In the genomic region with DNA sequence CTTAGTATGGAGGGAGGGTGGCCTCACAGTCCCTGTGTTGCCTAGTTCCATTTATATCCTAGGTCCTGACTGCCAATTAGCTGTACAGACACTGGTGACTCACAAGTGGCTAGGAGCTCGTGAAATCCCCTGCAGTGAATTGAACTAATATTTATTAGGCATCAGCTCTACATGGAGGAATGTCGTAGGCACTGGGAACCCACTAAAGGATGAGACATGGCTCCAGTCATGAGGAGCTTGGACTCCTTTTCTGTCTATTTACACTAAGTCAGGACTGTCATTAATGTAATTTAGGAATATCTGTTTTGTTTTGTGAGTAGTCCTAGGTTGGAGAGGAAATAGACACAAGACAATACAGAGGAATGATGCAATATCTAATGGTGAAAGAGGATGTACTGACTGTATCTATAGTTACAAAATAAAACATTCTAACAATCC, we compare ENCODE assay signal across 11 cellular contexts.
A peak's percentile ranks its signal among the peaks of the same experiment; 100 is the strongest.
DNase-seq lines count a peak whose midpoint lies in the region; ATAC-seq and TF ChIP-seq lines count a peak whose summit lies in the region.
"Had no signal": no experiment of that assay in that cellular context is flagged by ENCODE, and none has a peak within 500 bp of the region (broad histone marks: within the 10 kb centered on the region; RNA-seq: fewer than 3 reads in every experiment).

No MANE protein-coding gene starts in this region.

- TF ChIP-seq CTCF in psoas muscle (IDR thresholded peaks at IDR 0.05): no peak
- no peak for TF ChIP-seq CTCF in CD4-positive, alpha-beta T cell (IDR thresholded peaks at IDR 0.05)

- no peaks in the 10 kb centered on the region for H3K36me3 ChIP-seq in GM23248 (ENCODE audit: low read depth)
- no peaks in the 10 kb centered on the region for H3K36me3 ChIP-seq in psoas muscle (ENCODE audit: insufficient read depth in 1 of 2, low read depth in 1 of 2)

- no peak overlapping the region for H3K4me3 ChIP-seq in GM23248
- H3K4me3 ChIP-seq in psoas muscle: peak overlapping the region; percentile 48

- intact Hi-C loops in psoas muscle (cut with DNase I): no loop called here
- intact Hi-C loops in CD4-positive, alpha-beta T cell (cut with DNase I, micrococcal nuclease): no loop called here

- DNase-seq in GM23248 (peak; percentile 86), SIG-M5 (lab: John Stamatoyannopoulos, UW) (peak; percentile 45), fibroblast of peridontal ligament (ENCODE audit: extremely low read depth) (peak; percentile 35), psoas muscle (no peak), NCI-H2029 treated with DMSO at 0.1 percent for 48 hours (lab: John Stamatoyannopoulos, UW) (no peak), DMS 273 treated with DMSO at 0.1 percent for 48 hours (lab: John Stamatoyannopoulos, UW) (no peak), NCI-H446 (lab: John Stamatoyannopoulos, UW) (no peak)
- no peak for DNase-seq in CD4-positive, alpha-beta T cell
- DNase-seq: activated CD8-positive, alpha-beta memory T cell treated with anti-CD3 and anti-CD28 coated beads for 24 hours; caudate nucleus; MM.1S had no signal

- in situ Hi-C loops in GM23248 (cut with MboI): no loop called here

- H3K9ac ChIP-seq in GM23248: peak overlapping the region; percentile 69

- H3K27ac Mint-ChIP-seq in CD4-positive, alpha-beta T cell: no peak overlapping the region

- no peaks in the 10 kb centered on the region for H3K9me2 ChIP-seq in GM23248 (ENCODE audit: insufficient read depth)

- peaks cover 13% of the 10 kb centered on the region; the same call in 1 of the 2 replicates for H3F3A ChIP-seq in GM23248 (ENCODE audit: insufficient read depth)

- H3K4me2 ChIP-seq in GM23248 (ENCODE audit: unreplicated experiment): peak overlapping the region; percentile 30

- 0 to 7% methylated on average over 2 of the region's 2 CpGs for WGBS in GM23248 (ENCODE audit: low coverage in 1 of 2, low lambda C conversion rate in 2 of 2, missing lambda C conversion rate in 2 of 2), 2 experiments
- 11 to 32% (median 23%) methylated on average over 2 of the region's 2 CpGs for WGBS in psoas muscle, 3 donors

- H3K9me3 Mint-ChIP-seq in CD4-positive, alpha-beta T cell: no peaks in the 10 kb centered on the region

- H3K36me3 Mint-ChIP-seq in CD4-positive, alpha-beta T cell (ENCODE audit: low read depth): no peaks in the 10 kb centered on the region

- H2AFZ ChIP-seq in GM23248: peak overlapping the region; percentile 65

- no peaks in the 10 kb centered on the region for H3K27me3 ChIP-seq in GM23248 (replicated peaks; ENCODE audit: insufficient read depth)
- peaks cover 0 to 4% (median 0%) of the 10 kb centered on the region in 3 donors for H3K27me3 ChIP-seq in psoas muscle (ENCODE audit: insufficient read depth in 3 of 3, low read length in 2 of 3)
- no peaks in the 10 kb centered on the region for H3K27me3 ChIP-seq in CD4-positive, alpha-beta T cell (ENCODE audit: control insufficient read depth, insufficient read depth, low read length)

- H3K4me3 Mint-ChIP-seq in CD4-positive, alpha-beta T cell: no peak overlapping the region

- POLR2A ChIA-PET in CD4-positive, alpha-beta T cell (lab: Charles Lee): no interaction called here

- H3K4me1 Mint-ChIP-seq in CD4-positive, alpha-beta T cell (ENCODE audit: low read depth): no peaks in the 10 kb centered on the region

- no peaks in the 10 kb centered on the region for H3K27me3 Mint-ChIP-seq in CD4-positive, alpha-beta T cell

- CTCF ChIA-PET in CD4-positive, alpha-beta T cell (lab: Charles Lee): no interaction called here

- no peaks in the 10 kb centered on the region for H3K79me2 ChIP-seq in GM23248 (ENCODE audit: insufficient read depth)

- H3K9me3 ChIP-seq in GM23248 (ENCODE audit: low read depth): no peaks in the 10 kb centered on the region
- H3K9me3 ChIP-seq in psoas muscle: no peaks in the 10 kb centered on the region
- H3K9me3 ChIP-seq in CD4-positive, alpha-beta T cell (ENCODE audit: control insufficient read depth, low read length): no peaks in the 10 kb centered on the region

- H4K20me1 ChIP-seq in GM23248 (ENCODE audit: insufficient read depth): no peaks in the 10 kb centered on the region

- H3K4me1 ChIP-seq in GM23248 (ENCODE audit: insufficient read depth) (peaks cover 13% of the 10 kb centered on the region), psoas muscle (no peaks in the 10 kb centered on the region)

- peak; percentile 86 to 89 (median 88) for ATAC-seq in psoas muscle
- ATAC-seq in CD4-positive, alpha-beta T cell (ENCODE audit: poor library complexity): no peak

- H3K27ac ChIP-seq in GM23248 (peak overlapping the region; percentile 96), psoas muscle (peak overlapping the region; percentile 75)
- H3K27ac ChIP-seq in CD4-positive, alpha-beta T cell (ENCODE audit: low read depth, low read length): no peak overlapping the region

Comparison
In these comparisons a context has a peak if more than half of its experiments do, and no peak if none do; other contexts are left out.
1. DNase-seq: peak in GM23248 (single experiment), SIG-M5 (single experiment) and fibroblast of peridontal ligament (single experiment); none in psoas muscle (0 of 2), NCI-H2029 treated with DMSO at 0.1 percent for 48 hours (single experiment), DMS 273 treated with DMSO at 0.1 percent for 48 hours (single experiment), CD4-positive, alpha-beta T cell (0 of 10) and NCI-H446 (0 of 2).